ENCODE assay signal across 2 cellular contexts in the genomic region with DNA sequence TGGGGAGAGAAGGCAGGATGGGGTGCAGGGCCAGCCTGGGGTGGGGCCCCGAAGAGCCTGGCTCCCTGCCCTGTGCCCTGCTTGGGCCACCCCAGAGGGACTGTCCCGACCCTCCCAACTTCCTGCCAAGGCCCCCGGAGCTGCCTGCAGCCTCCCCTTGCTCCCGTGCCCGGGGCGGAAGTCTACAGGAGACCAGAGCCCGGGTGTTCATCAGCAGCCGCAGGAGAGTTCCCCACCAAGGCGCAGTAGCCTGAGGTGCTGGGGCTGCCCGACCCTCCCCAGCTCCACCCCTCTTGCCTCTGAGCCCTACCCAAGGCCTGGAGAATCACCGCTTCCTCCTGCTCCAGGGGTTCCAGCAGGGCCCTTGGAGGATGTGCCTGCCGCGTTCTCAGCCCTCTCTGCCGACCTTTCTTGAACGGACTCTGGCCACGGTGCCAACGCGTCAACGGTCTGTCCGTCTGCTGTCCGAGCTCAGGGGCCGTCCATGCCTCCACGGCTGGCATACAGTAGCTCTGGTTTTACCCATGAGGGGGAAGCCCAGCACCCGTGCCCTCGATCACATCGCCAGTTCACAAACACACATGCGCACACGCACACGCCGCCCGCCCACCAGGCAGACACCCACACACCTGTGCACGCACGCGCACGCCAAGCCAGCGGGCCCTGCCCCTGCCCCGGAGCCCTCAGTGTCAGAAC.
TF ChIP-seq lines count a peak whose summit lies in the region.

No MANE protein-coding gene starts in this region.

TF ChIP-seq in SK-N-SH treated with all-trans-retinoic acid at 6 μM for 48 hours, 23 proteins besides CTCF, POLR2A, EP300 and RAD21 (continued from another document):
- TF ChIP-seq, protein P1, sequence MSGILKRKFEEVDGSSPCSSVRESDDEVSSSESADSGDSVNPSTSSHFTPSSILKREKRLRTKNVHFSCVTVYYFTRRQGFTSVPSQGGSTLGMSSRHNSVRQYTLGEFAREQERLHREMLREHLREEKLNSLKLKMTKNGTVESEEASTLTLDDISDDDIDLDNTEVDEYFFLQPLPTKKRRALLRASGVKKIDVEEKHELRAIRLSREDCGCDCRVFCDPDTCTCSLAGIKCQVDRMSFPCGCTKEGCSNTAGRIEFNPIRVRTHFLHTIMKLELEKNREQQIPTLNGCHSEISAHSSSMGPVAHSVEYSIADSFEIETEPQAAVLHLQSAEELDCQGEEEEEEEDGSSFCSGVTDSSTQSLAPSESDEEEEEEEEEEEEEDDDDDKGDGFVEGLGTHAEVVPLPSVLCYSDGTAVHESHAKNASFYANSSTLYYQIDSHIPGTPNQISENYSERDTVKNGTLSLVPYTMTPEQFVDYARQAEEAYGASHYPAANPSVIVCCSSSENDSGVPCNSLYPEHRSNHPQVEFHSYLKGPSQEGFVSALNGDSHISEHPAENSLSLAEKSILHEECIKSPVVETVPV (CRISPR knock-in tag; IDR thresholded peaks at IDR 0.05), result no peak
- TF ChIP-seq, protein P2, sequence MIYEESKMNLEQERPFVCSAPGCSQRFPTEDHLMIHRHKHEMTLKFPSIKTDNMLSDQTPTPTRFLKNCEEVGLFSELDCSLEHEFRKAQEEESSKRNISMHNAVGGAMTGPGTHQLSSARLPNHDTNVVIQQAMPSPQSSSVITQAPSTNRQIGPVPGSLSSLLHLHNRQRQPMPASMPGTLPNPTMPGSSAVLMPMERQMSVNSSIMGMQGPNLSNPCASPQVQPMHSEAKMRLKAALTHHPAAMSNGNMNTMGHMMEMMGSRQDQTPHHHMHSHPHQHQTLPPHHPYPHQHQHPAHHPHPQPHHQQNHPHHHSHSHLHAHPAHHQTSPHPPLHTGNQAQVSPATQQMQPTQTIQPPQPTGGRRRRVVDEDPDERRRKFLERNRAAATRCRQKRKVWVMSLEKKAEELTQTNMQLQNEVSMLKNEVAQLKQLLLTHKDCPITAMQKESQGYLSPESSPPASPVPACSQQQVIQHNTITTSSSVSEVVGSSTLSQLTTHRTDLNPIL (CRISPR knock-in tag; IDR thresholded peaks at IDR 0.05; ENCODE audit: low read depth), result no peak
- TF ChIP-seq ESRRG (CRISPR knock-in tag; IDR thresholded peaks at IDR 0.05) (no peak), CSDC2 (CRISPR knock-in tag; IDR thresholded peaks at IDR 0.05) (no peak), TOX (CRISPR knock-in tag; IDR thresholded peaks at IDR 0.05; ENCODE audit: borderline replicate concordance) (no peak), ZNF70 (CRISPR knock-in tag; IDR thresholded peaks at IDR 0.05) (no peak), PPARA (CRISPR knock-in tag; IDR thresholded peaks at IDR 0.05; ENCODE audit: borderline replicate concordance) (no peak), GLIS3 (CRISPR knock-in tag; IDR thresholded peaks at IDR 0.05) (no peak)
- TF ChIP-seq, protein P3, sequence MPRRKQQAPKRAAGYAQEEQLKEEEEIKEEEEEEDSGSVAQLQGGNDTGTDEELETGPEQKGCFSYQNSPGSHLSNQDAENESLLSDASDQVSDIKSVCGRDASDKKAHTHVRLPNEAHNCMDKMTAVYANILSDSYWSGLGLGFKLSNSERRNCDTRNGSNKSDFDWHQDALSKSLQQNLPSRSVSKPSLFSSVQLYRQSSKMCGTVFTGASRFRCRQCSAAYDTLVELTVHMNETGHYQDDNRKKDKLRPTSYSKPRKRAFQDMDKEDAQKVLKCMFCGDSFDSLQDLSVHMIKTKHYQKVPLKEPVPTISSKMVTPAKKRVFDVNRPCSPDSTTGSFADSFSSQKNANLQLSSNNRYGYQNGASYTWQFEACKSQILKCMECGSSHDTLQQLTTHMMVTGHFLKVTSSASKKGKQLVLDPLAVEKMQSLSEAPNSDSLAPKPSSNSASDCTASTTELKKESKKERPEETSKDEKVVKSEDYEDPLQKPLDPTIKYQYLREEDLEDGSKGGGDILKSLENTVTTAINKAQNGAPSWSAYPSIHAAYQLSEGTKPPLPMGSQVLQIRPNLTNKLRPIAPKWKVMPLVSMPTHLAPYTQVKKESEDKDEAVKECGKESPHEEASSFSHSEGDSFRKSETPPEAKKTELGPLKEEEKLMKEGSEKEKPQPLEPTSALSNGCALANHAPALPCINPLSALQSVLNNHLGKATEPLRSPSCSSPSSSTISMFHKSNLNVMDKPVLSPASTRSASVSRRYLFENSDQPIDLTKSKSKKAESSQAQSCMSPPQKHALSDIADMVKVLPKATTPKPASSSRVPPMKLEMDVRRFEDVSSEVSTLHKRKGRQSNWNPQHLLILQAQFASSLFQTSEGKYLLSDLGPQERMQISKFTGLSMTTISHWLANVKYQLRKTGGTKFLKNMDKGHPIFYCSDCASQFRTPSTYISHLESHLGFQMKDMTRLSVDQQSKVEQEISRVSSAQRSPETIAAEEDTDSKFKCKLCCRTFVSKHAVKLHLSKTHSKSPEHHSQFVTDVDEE (CRISPR knock-in tag; IDR thresholded peaks at IDR 0.05), result no peak

TF ChIP-seq in SK-N-SH, 30 proteins besides CTCF, POLR2A, EP300 and RAD21 (continued from another document):
- TF ChIP-seq, protein P4, sequence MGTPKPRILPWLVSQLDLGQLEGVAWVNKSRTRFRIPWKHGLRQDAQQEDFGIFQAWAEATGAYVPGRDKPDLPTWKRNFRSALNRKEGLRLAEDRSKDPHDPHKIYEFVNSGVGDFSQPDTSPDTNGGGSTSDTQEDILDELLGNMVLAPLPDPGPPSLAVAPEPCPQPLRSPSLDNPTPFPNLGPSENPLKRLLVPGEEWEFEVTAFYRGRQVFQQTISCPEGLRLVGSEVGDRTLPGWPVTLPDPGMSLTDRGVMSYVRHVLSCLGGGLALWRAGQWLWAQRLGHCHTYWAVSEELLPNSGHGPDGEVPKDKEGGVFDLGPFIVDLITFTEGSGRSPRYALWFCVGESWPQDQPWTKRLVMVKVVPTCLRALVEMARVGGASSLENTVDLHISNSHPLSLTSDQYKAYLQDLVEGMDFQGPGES (IDR thresholded peaks at IDR 0.05; ENCODE audit: low read depth, low read length), result no peak
- TF ChIP-seq POLR2AphosphoS5 (IDR thresholded peaks at IDR 0.05; ENCODE audit: low read depth, low read length), result no peak
- TF ChIP-seq, protein P5, sequence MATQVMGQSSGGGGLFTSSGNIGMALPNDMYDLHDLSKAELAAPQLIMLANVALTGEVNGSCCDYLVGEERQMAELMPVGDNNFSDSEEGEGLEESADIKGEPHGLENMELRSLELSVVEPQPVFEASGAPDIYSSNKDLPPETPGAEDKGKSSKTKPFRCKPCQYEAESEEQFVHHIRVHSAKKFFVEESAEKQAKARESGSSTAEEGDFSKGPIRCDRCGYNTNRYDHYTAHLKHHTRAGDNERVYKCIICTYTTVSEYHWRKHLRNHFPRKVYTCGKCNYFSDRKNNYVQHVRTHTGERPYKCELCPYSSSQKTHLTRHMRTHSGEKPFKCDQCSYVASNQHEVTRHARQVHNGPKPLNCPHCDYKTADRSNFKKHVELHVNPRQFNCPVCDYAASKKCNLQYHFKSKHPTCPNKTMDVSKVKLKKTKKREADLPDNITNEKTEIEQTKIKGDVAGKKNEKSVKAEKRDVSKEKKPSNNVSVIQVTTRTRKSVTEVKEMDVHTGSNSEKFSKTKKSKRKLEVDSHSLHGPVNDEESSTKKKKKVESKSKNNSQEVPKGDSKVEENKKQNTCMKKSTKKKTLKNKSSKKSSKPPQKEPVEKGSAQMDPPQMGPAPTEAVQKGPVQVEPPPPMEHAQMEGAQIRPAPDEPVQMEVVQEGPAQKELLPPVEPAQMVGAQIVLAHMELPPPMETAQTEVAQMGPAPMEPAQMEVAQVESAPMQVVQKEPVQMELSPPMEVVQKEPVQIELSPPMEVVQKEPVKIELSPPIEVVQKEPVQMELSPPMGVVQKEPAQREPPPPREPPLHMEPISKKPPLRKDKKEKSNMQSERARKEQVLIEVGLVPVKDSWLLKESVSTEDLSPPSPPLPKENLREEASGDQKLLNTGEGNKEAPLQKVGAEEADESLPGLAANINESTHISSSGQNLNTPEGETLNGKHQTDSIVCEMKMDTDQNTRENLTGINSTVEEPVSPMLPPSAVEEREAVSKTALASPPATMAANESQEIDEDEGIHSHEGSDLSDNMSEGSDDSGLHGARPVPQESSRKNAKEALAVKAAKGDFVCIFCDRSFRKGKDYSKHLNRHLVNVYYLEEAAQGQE (IDR thresholded peaks at IDR 0.05; ENCODE audit: low read depth, low read length), result no peak
- no peak for TF ChIP-seq TCF12 (IDR thresholded peaks at IDR 0.05)
- TF ChIP-seq TEAD4 (IDR thresholded peaks at IDR 0.05; ENCODE audit: borderline replicate concordance, insufficient read depth), result no peak
- TF ChIP-seq NFIC (IDR thresholded peaks at IDR 0.05; ENCODE audit: borderline replicate concordance), result no peak
- TF ChIP-seq SIN3A (IDR thresholded peaks at IDR 0.05; ENCODE audit: borderline replicate concordance, low read depth, low read length), result no peak
- no peak for TF ChIP-seq TAF1 (IDR thresholded peaks at IDR 0.05; ENCODE audit: borderline replicate concordance, low read depth, low read length)
